In the genomic region with DNA sequence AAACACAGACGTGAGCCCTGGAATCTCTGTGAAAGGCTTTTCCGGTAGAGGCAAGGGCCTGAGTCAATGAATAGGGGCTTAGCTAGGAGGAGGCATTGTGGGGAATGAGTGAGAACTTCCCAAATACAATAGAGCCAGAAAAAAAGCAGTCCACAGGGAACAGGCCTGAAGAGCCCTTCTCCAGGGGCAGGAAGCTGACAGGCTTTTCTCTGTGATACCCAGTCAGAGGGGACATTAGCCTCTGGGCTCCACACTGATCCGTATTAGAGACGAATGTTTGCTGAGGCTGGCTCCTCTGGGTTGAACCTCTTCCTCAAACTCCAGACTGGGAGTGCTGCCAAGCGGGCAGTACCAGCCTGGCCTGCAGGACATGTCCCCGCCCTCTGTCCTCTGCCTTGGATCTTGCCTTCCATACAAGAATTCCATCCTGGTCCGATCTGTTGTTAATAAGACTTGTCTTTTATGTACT, we compare ENCODE assay signal across 8 cellular contexts. TPM values are rescaled to one million over a fixed set of nuclear protein-coding genes. Genes with fewer than 3 reads are reported as not detected.
DNase-seq lines count a peak whose midpoint lies in the region; ATAC-seq, FAIRE-seq and TF ChIP-seq lines count a peak whose summit lies in the region.

No MANE protein-coding gene starts in this region.

- no peak overlapping the region for H3K4me3 ChIP-seq in mesodermal cell (ENCODE audit: extremely low read depth, insufficient read depth, low read length, poor library complexity, severe bottlenecking)
- H3K4me3 ChIP-seq in upper lobe of left lung, result no peak overlapping the region

- H3K36me3 Mint-ChIP-seq in chondrocyte (ENCODE audit: low read depth), result no peaks in the 10 kb centered on the region

- no peak overlapping the region for H3K4me3 Mint-ChIP-seq in chondrocyte (ENCODE audit: unreplicated experiment)

- H3K27me3 ChIP-seq in upper lobe of left lung, result no peaks in the 10 kb centered on the region

- H3K36me3 ChIP-seq in mesodermal cell (ENCODE audit: control insufficient read depth, insufficient read depth, low read length), result no peaks in the 10 kb centered on the region
- H3K36me3 ChIP-seq in upper lobe of left lung, result no peaks in the 10 kb centered on the region

- WGBS in mesodermal cell (ENCODE audit: insufficient coverage in 2 of 2), 2 experiments, result 68% methylated on average over 4 of the region's 7 CpGs
- WGBS in upper lobe of left lung, 2 donors, result 35 to 45% methylated on average over 7 of the region's 7 CpGs

- no peak for TF ChIP-seq CTCF in chondrocyte (IDR thresholded peaks at IDR 0.05)
- TF ChIP-seq CTCF in upper lobe of left lung (IDR thresholded peaks at IDR 0.05), result peak in 3 of 6 experiments; percentile 21 to 31 (median 27)

- in situ Hi-C loops in ACHN (cut with HindIII; ENCODE audit: low pct_ligation_motif_present, low pct_unique_long_range_greater_than_20kb, low sequenced_read_pairs), result no loop called here

- peaks cover 38% of the 10 kb centered on the region for H3K4me1 Mint-ChIP-seq in chondrocyte (ENCODE audit: low read depth)

- peak in 1 of 2 donors; percentile 8 for ATAC-seq in upper lobe of left lung (ENCODE audit: low FRiP score in 2 of 2)
- ATAC-seq in HG03097 (IDR thresholded peaks at IDR 0.05; ENCODE audit: low FRiP score, unreplicated experiment), result no peak
- no peak for ATAC-seq in HG02759 (IDR thresholded peaks at IDR 0.05; ENCODE audit: unreplicated experiment)

- no peaks in the 10 kb centered on the region for H3K9me3 ChIP-seq in mesodermal cell (ENCODE audit: control insufficient read depth, low read length)
- no peaks in the 10 kb centered on the region for H3K9me3 ChIP-seq in upper lobe of left lung

- no peak for FAIRE-seq in GM12891 (lab: Jason Lieb, UNC)

- TF ChIP-seq POLR2A in upper lobe of left lung (IDR thresholded peaks at IDR 0.05) (no peak), GM12891 (IDR thresholded peaks at IDR 0.05; ENCODE audit: low read depth, low read length) (no peak)

- peak overlapping the region; percentile 95 for H3K27ac Mint-ChIP-seq in chondrocyte (ENCODE audit: unreplicated experiment)

- no peak for TF ChIP-seq EP300 in upper lobe of left lung (IDR thresholded peaks at IDR 0.05)

- DNase-seq in ACHN (peak; percentile 30), NCI-H1092 treated with DMSO at 0.1 percent for 48 hours (lab: John Stamatoyannopoulos, UW) (peak; percentile 67), chondrocyte (ENCODE audit: low spot score) (no peak), upper lobe of left lung (peak in 1 of 2 donors; percentile 89), GM12891 (ENCODE audit: insufficient read length, low spot score) (no peak)

- H3K9me3 Mint-ChIP-seq in chondrocyte (ENCODE audit: low read depth), result no peaks in the 10 kb centered on the region

- peak overlapping the region; percentile 18 for H3K27ac ChIP-seq in mesodermal cell (ENCODE audit: low read depth, low read length, severe bottlenecking)
- peak overlapping the region; percentile 66 to 100 (median 98) for H3K27ac ChIP-seq in upper lobe of left lung

- peaks cover 17% of the 10 kb centered on the region for H3K4me1 ChIP-seq in mesodermal cell (ENCODE audit: control insufficient read depth, insufficient read depth, low read length, poor library complexity, severe bottlenecking)
- peaks cover 32 to 45% (median 40%) of the 10 kb centered on the region in 4 donors for H3K4me1 ChIP-seq in upper lobe of left lung

- no peaks in the 10 kb centered on the region for H3K27me3 Mint-ChIP-seq in chondrocyte (ENCODE audit: low read depth)

TF ChIP-seq in GM12891, 5 proteins besides CTCF, POLR2A, EP300 and RAD21:
- TF ChIP-seq PAX5 (IDR thresholded peaks at IDR 0.05; ENCODE audit: insufficient read depth, low read length, severe bottlenecking), result no peak
- no peak for TF ChIP-seq SPI1 (IDR thresholded peaks at IDR 0.05; ENCODE audit: low read depth, low read length)
- TF ChIP-seq POU2F2 (IDR thresholded peaks at IDR 0.05; ENCODE audit: low read depth, low read length), result no peak
- no peak for TF ChIP-seq POLR2AphosphoS5 (IDR thresholded peaks at IDR 0.05; ENCODE audit: low read depth, low read length)
- no peak for TF ChIP-seq TAF1 (IDR thresholded peaks at IDR 0.05; ENCODE audit: low read depth, low read length)

RNA-seq across cellular contexts. Expression of gene DHRS12, which starts 2.3 kb away (rescaled TPM):
- total RNA-seq in chondrocyte (7.6 to 10.6 TPM (median 7.9 TPM) in 3 replicates), upper lobe of left lung (10 to 100 TPM; 11.7 to 19.1 (median 17.6) TPM)
- 10.1 TPM for polyA plus RNA-seq in mesodermal cell (2013, experiment 1 of 2)
- polyA plus RNA-seq in mesodermal cell (2013, experiment 2 of 2), result 9.7 TPM
- polyA plus RNA-seq in GM12891 (2012; ENCODE audit: low read depth, missing spikeins), result 9.3 TPM

RNA-seq across cellular contexts. Expression of gene TMEM272, which starts 43.3 kb away (rescaled TPM):
- total RNA-seq in chondrocyte (0.10 to 0.12 TPM in 2 of 3 replicates, not detected in the other), upper lobe of left lung (under 1 TPM in 3 of 6 donors, not detected in 3; 0.13 to 0.44 (median 0.17) TPM)
- polyA plus RNA-seq in mesodermal cell (2013, experiment 1 of 2), result 0.07 TPM
- polyA plus RNA-seq in mesodermal cell (2013, experiment 2 of 2), result 0.10 TPM
- polyA plus RNA-seq in GM12891 (2012; ENCODE audit: low read depth, missing spikeins), result not detected

Comparison
In these comparisons a context has a peak if more than half of its experiments do, and no peak if none do; other contexts are left out.
1. DNase-seq: peak in ACHN (single experiment) and NCI-H1092 treated with DMSO at 0.1 percent for 48 hours (single experiment); none in chondrocyte (single experiment) and GM12891 (single experiment).